ENCODE assay signal across 27 cellular contexts in the genomic region with DNA sequence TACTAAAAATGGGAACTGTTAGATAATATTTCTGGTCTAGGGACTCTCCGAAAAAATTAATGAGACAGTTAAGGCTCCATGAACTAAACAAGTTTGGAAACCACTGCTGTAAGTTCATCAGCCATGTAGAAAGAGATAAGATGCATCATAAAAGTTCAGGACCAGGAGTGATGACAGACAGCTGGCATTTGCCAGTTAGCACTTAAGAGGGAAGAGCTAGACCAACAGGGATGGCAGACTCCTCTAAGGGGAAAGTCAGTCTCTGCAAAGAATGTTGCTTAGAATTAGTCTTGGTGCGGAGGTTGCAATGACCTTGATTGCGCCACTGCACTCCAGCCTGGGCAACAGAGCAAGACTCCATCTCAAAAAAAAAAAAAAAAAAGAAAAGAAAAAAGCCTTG.
"Had no signal": no experiment of that assay in that cellular context is flagged by ENCODE, and none has a peak within 500 bp of the region (broad histone marks: within the 10 kb centered on the region; RNA-seq: fewer than 3 reads in every experiment).

No MANE protein-coding gene starts in this region.

- H3K27me3 ChIP-seq: esophagus muscularis mucosa, foreskin keratinocyte, gastroesophageal sphincter, heart left ventricle, hepatocyte, neutrophil, pancreas, right lobe of liver, thyroid gland had no signal

- H3K4me1 Mint-ChIP-seq: mesothelial cell of epicardium; naive B cell; stimulated activated naive CD8-positive, alpha-beta T cell treated with anti-CD3 and anti-CD28 coated beads, Interleukin-15, amount 100 ng/mL, for 72 hours had no signal

- H3K36me3 ChIP-seq: pancreas, right lobe of liver had no signal

- ATAC-seq: foreskin keratinocyte; gastroesophageal sphincter; left lobe of liver; mucosa of descending colon; natural killer cell treated with Interleukin-12 subunit alpha and Interleukin-12 subunit beta and Interleukin-15 and Interleukin-18, amount 100 ng/mL, for 72 hours; pancreas; right lobe of liver; stimulated activated naive CD8-positive, alpha-beta T cell treated with anti-CD3 and anti-CD28 coated beads, Interleukin-15, amount 100 ng/mL, for 72 hours had no signal

- H3K4me3 Mint-ChIP-seq: mesothelial cell of epicardium; naive B cell; natural killer cell treated with Interleukin-12 subunit alpha and Interleukin-12 subunit beta and Interleukin-15 and Interleukin-18, amount 100 ng/mL, for 72 hours; neural crest cell; stimulated activated naive CD8-positive, alpha-beta T cell treated with anti-CD3 and anti-CD28 coated beads, Interleukin-15, amount 100 ng/mL, for 72 hours had no signal

- H3K27ac Mint-ChIP-seq: mesothelial cell of epicardium; naive B cell; stimulated activated naive CD8-positive, alpha-beta T cell treated with anti-CD3 and anti-CD28 coated beads, Interleukin-15, amount 100 ng/mL, for 72 hours had no signal

- H3K9me3 ChIP-seq: esophagus muscularis mucosa, gastroesophageal sphincter, heart left ventricle, mucosa of descending colon, neutrophil, pancreas, right lobe of liver, thyroid gland had no signal

- H3K9me3 Mint-ChIP-seq: naive B cell; natural killer cell treated with Interleukin-12 subunit alpha and Interleukin-12 subunit beta and Interleukin-15 and Interleukin-18, amount 100 ng/mL, for 72 hours; neural crest cell; stimulated activated naive CD8-positive, alpha-beta T cell treated with anti-CD3 and anti-CD28 coated beads, Interleukin-15, amount 100 ng/mL, for 72 hours had no signal

- H3K27ac ChIP-seq: coronary artery, esophagus muscularis mucosa, foreskin keratinocyte, gastroesophageal sphincter, heart left ventricle, hepatocyte, neutrophil, pancreas, right lobe of liver, thyroid gland had no signal

- DNase-seq: dermis blood vessel endothelial cell; effector memory CD4-positive, alpha-beta T cell; foreskin keratinocyte; heart left ventricle; kidney; mesenchymal stem cell; mucosa of descending colon; naive B cell; pancreas; retina; right lobe of liver; small intestine; stimulated activated CD4-positive, alpha-beta T cell treated with anti-CD3 and anti-CD28 coated beads, Interleukin-15, amount 100 ng/mL, for 24 hours; stimulated activated CD4-positive, alpha-beta T cell treated with anti-CD3 and anti-CD28 coated beads, Interleukin-2, amount 100 ng/mL, for 48 hours; stimulated activated naive CD4-positive, alpha-beta T cell; stimulated activated naive CD8-positive, alpha-beta T cell treated with anti-CD3 and anti-CD28 coated beads, Interleukin-15, amount 100 ng/mL, for 72 hours; thyroid gland; trophoblast cell had no signal

- H3K4me3 ChIP-seq: coronary artery, esophagus muscularis mucosa, gastroesophageal sphincter, heart left ventricle, hepatocyte, mucosa of descending colon, pancreas, right lobe of liver, thyroid gland had no signal

- H3K4me1 ChIP-seq: esophagus muscularis mucosa, foreskin keratinocyte, gastroesophageal sphincter, heart left ventricle, pancreas, right lobe of liver, thyroid gland had no signal

- H3K27me3 Mint-ChIP-seq: naive B cell; natural killer cell treated with Interleukin-12 subunit alpha and Interleukin-12 subunit beta and Interleukin-15 and Interleukin-18, amount 100 ng/mL, for 72 hours; stimulated activated naive CD8-positive, alpha-beta T cell treated with anti-CD3 and anti-CD28 coated beads, Interleukin-15, amount 100 ng/mL, for 72 hours had no signal
